8 cellular contexts compared by ENCODE assay signal in the genomic region with DNA sequence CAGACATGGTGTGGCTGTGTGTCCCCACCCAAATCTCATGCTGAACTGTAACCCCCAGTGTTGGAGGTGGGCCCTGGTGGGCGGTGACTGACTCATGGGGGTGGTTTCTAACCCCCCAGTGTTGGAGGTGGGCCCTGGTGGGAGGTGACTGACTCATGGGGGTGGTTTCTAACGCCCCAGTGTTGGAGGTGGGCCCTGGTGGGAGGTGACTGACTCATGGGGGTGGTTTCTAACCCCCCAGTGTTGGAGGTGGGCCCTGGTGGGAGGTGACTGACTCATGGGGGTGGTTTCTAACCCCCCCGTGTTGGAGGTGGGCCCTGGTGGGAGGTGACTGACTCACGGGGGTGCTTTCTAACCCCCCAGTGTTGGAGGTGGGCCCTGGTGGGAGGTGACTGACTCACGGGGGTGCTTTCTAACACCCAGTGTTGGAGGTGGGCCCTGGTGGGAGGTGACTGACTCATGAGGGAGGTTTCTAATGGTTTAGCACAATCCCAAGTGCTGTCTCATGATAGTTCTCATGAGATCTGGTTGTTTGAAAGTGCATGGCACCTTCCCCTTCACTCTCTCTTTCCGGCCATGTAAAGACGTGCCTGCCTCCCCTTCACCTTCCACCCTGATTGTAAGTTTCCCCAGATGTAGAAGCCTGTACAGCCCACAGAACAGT.
DNase-seq lines count a peak whose midpoint lies in the region; ATAC-seq, FAIRE-seq and TF ChIP-seq lines count a peak whose summit lies in the region.
"Not testable (repeated sequence)": the region's sequence is repeated elsewhere in the genome, so short reads cannot be mapped to it uniquely, and the experiment has no call there.

No MANE protein-coding gene starts in this region.

- not testable (repeated sequence) for ATAC-seq in K562; thoracic aorta (ENCODE audit: insufficient number of reproducible peaks, low FRiP score, low read depth)

- in situ Hi-C loops in K562 (cut with MboI), result not testable (repeated sequence)

- H3K36me3 ChIP-seq in K562 (ENCODE audit: control insufficient read depth, insufficient read depth, low read length); thoracic aorta: not testable (repeated sequence)

- peaks cover 21% of the 10 kb centered on the region for H3K9me3 Mint-ChIP-seq in glutamatergic neuron (ENCODE audit: unreplicated experiment)
- not testable (repeated sequence) for H3K9me3 Mint-ChIP-seq in osteocyte (ENCODE audit: unreplicated experiment)

- not testable (repeated sequence) for H3K27ac ChIP-seq in K562 (ENCODE audit: extremely low read depth, low read depth, low read length); thoracic aorta

- H3K4me2 ChIP-seq in K562 (ENCODE audit: insufficient read depth, low read length), result not testable (repeated sequence)

- H2AFZ ChIP-seq in K562 (ENCODE audit: low read depth, low read length), result not testable (repeated sequence)

- POLR2A ChIA-PET in K562 (lab: Yijun Ruan, JAX), result not testable (repeated sequence)

- not testable (repeated sequence) for FAIRE-seq in K562 (lab: Jason Lieb, UNC)

- DNase-seq in ELR (ENCODE audit: low read depth) (peak; percentile 88), T1000 (lab: John Stamatoyannopoulos, UW) (peak; percentile 79), activated T-cell treated with anti-CD3 and anti-CD28 coated beads for 48 hours (ENCODE audit: low read depth) (peak; percentile 22), thoracic aorta (ENCODE audit: low spot score) (peak; percentile 55)
- not testable (repeated sequence) for DNase-seq in K562 (ENCODE audit: extremely low read depth in 1 of 4, low spot score in 3 of 4); glutamatergic neuron; osteocyte (ENCODE audit: extremely low spot score, unreplicated experiment)
- peak; percentile 3 to 37 (median 4) for DNase-seq in stimulated activated CD4-positive, alpha-beta T cell treated with anti-CD3 and anti-CD28 coated beads, TNF-alpha, amount 100 ng/mL, for 4 hours (ENCODE audit: low read depth in 3 of 3)

- not testable (repeated sequence) for BruUV-seq in K562 (replicated peaks; lab: Mats Ljungman, UMichigan)

- intact Hi-C loops in K562 (cut with micrococcal nuclease), result not testable (repeated sequence)

- H3K9ac ChIP-seq in K562 (ENCODE audit: insufficient read depth in 1 of 2, low read depth in 2 of 2, low read length in 2 of 2), result not testable (repeated sequence)

- peaks cover 54% of the 10 kb centered on the region for H3K4me1 Mint-ChIP-seq in glutamatergic neuron (ENCODE audit: low read depth, unreplicated experiment)
- H3K4me1 Mint-ChIP-seq in osteocyte (ENCODE audit: unreplicated experiment), result peaks cover 49% of the 10 kb centered on the region

- 2% methylated on average over 7 of the region's 7 CpGs for WGBS in K562 (ENCODE audit: insufficient coverage, low coverage, missing lambda C conversion rate)

- peaks cover 27 to 56% of the 10 kb centered on the region in 2 experiments; a peak in 4 of 5 replicates for H3K27me3 ChIP-seq in K562 (ENCODE audit: control insufficient read depth in 2 of 2, insufficient read depth in 2 of 2, low read length in 2 of 2)
- H3K27me3 ChIP-seq in thoracic aorta (replicated peaks; ENCODE audit: insufficient read depth), result not testable (repeated sequence)

- H3K36me3 Mint-ChIP-seq in glutamatergic neuron (ENCODE audit: unreplicated experiment); osteocyte (ENCODE audit: unreplicated experiment): not testable (repeated sequence)

- H4K20me1 ChIP-seq in K562 (replicated peaks; ENCODE audit: control insufficient read depth, insufficient read depth, low read length), result not testable (repeated sequence)

- not testable (repeated sequence) for H3K9me3 ChIP-seq in K562 (replicated peaks; ENCODE audit: control insufficient read depth, insufficient read depth, low read depth, low read length); thoracic aorta

- not testable (repeated sequence) for TF ChIP-seq CTCF in K562 (IDR thresholded peaks at IDR 0.05 in 2 of 3, conservative IDR thresholded peaks at IDR 0.05 in 1 of 3; ENCODE audit: insufficient read depth in 2 of 3, low read depth in 1 of 3, low read length in 3 of 3); glutamatergic neuron (IDR thresholded peaks at IDR 0.05; ENCODE audit: partially characterized antibody, unreplicated experiment); osteocyte (IDR thresholded peaks at IDR 0.05); thoracic aorta (IDR thresholded peaks at IDR 0.05)

- not testable (repeated sequence) for TF ChIP-seq RAD21 in K562 (CRISPR knock-in tag; conservative IDR thresholded peaks at IDR 0.05 in 1 of 2, IDR thresholded peaks at IDR 0.05 in 1 of 2)

- H3K27me3 Mint-ChIP-seq in glutamatergic neuron (ENCODE audit: unreplicated experiment), result peaks cover 20% of the 10 kb centered on the region
- not testable (repeated sequence) for H3K27me3 Mint-ChIP-seq in osteocyte (ENCODE audit: unreplicated experiment)

- not testable (repeated sequence) for TF ChIP-seq POLR2A in K562 (conservative IDR thresholded peaks at IDR 0.05)

- H3K79me2 ChIP-seq in K562 (ENCODE audit: control insufficient read depth, insufficient read depth, low read length), result not testable (repeated sequence)

- H3K4me1 ChIP-seq in K562 (replicated peaks in 1 of 2; ENCODE audit: control insufficient read depth in 2 of 2, insufficient read depth in 2 of 2, low read length in 2 of 2), result not testable (repeated sequence)
- H3K4me1 ChIP-seq in thoracic aorta (ENCODE audit: control insufficient read depth in 1 of 2, low read depth in 2 of 2), result peaks cover 16 to 56% of the 10 kb centered on the region in 2 donors

- not testable (repeated sequence) for H3K9me1 ChIP-seq in K562 (ENCODE audit: control insufficient read depth, insufficient read depth, low read length)

- CTCF ChIA-PET in K562 (lab: Yijun Ruan, JAX; ENCODE audit: low intra/inter-chr PET ratio), result not testable (repeated sequence)

- TF ChIP-seq EP300 in K562 (IDR thresholded peaks at IDR 0.05; ENCODE audit: low read length), result not testable (repeated sequence)

- H3K27ac Mint-ChIP-seq in glutamatergic neuron (ENCODE audit: unreplicated experiment), result peak overlapping the region; percentile 57
- H3K27ac Mint-ChIP-seq in osteocyte (ENCODE audit: unreplicated experiment), result peak overlapping the region; percentile 53

- H3K4me3 ChIP-seq in K562, thoracic aorta: not testable (repeated sequence)

- H3K4me3 Mint-ChIP-seq in glutamatergic neuron (ENCODE audit: unreplicated experiment); osteocyte (ENCODE audit: unreplicated experiment): not testable (repeated sequence)

TF ChIP-seq in K562, 482 proteins besides CTCF, POLR2A, EP300 and RAD21:
- TF ChIP-seq EGR1 (conservative IDR thresholded peaks at IDR 0.05), result 0 out of 2 replicates have a peak, but pooled peaks have one; percentile 17
